Comparison of ENCODE assay signal across 21 cellular contexts in genomic region chr4:79864470-79865190, GRCh38.
DNase-seq lines count a peak whose midpoint lies in the region; ATAC-seq and TF ChIP-seq lines count a peak whose summit lies in the region.
"Had no signal": no experiment of that assay in that cellular context is flagged by ENCODE, and none has a peak within 500 bp of the region (broad histone marks: within the 10 kb centered on the region; RNA-seq: fewer than 3 reads in every experiment).

No MANE protein-coding gene starts in this region.

- intact Hi-C loops in CD4-positive, alpha-beta T cell (cut with DNase I, micrococcal nuclease): no loop called here
- intact Hi-C loops in sciatic nerve (cut with DNase I): no loop called here

- peak; percentile 43 for DNase-seq in NCI-H1092 (lab: John Stamatoyannopoulos, UW)
- DNase-seq in NCI-H345 (lab: John Stamatoyannopoulos, UW): peak; percentile 68
- DNase-seq in SK-N-DZ (ENCODE audit: low spot score): peak; percentile 74
- no peak for DNase-seq in CD4-positive, alpha-beta T cell
- DNase-seq in sciatic nerve (ENCODE audit: low spot score): no peak
- DNase-seq: activated CD4-positive, alpha-beta T cell treated with anti-CD3 and anti-CD28 coated beads for 1 hour; activated CD8-positive, alpha-beta memory T cell treated with anti-CD3 and anti-CD28 coated beads, Interleukin-2, amount 10 ng/mL, durations not matched to agents 7 days and 5 days; activated effector memory CD4-positive, alpha-beta T cell treated with anti-CD3 and anti-CD28 coated beads, Interleukin-2, amount 50 U/mL, for 16 hours; amygdala; gastrocnemius medialis; KBM-7; left ventricle myocardium superior; naive thymus-derived CD8-positive, alpha-beta T cell; NCI-H1436; posterior cingulate gyrus; T-helper 2 cell; tibial artery had no signal

- H3K27me3 ChIP-seq in CD4-positive, alpha-beta T cell (ENCODE audit: control insufficient read depth, insufficient read depth, low read length): peaks cover 4% of the 10 kb centered on the region
- H3K27me3 ChIP-seq: gastrocnemius medialis, tibial artery had no signal

- H3K4me3 ChIP-seq in mesodermal cell (ENCODE audit: extremely low read depth, insufficient read depth, low read length, poor library complexity, severe bottlenecking): no peak overlapping the region
- H3K4me3 ChIP-seq: gastrocnemius medialis, tibial artery had no signal

- H3K9me3 ChIP-seq in mesodermal cell (ENCODE audit: control insufficient read depth, low read length): no peaks in the 10 kb centered on the region
- H3K9me3 ChIP-seq in CD4-positive, alpha-beta T cell (ENCODE audit: control insufficient read depth, low read length): no peaks in the 10 kb centered on the region
- H3K9me3 ChIP-seq: gastrocnemius medialis, tibial artery had no signal

- H3K27me3 Mint-ChIP-seq in CD4-positive, alpha-beta T cell: peaks cover 3% of the 10 kb centered on the region
- H3K27me3 Mint-ChIP-seq: stimulated activated memory B cell treated with anti-CD40 and anti-IgM and Interleukin-4, amounts not matched to agents 10 μg/mL and 1 μg/mL and 100 μg/mL, for 72 hours had no signal

- no peaks in the 10 kb centered on the region for H3K4me1 Mint-ChIP-seq in CD4-positive, alpha-beta T cell (ENCODE audit: low read depth)
- H3K4me1 Mint-ChIP-seq: activated CD8-positive, alpha-beta memory T cell treated with anti-CD3 and anti-CD28 coated beads, Interleukin-2, amount 10 ng/mL, durations not matched to agents 7 days and 5 days; naive thymus-derived CD8-positive, alpha-beta T cell; stimulated activated memory B cell treated with anti-CD40 and anti-IgM and Interleukin-4, amounts not matched to agents 10 μg/mL and 1 μg/mL and 100 μg/mL, for 72 hours had no signal

- peaks cover 10% of the 10 kb centered on the region for H3K4me1 ChIP-seq in mesodermal cell (ENCODE audit: control insufficient read depth, insufficient read depth, low read length, poor library complexity, severe bottlenecking)
- H3K4me1 ChIP-seq: gastrocnemius medialis, tibial artery had no signal

- H3K36me3 ChIP-seq in mesodermal cell (ENCODE audit: control insufficient read depth, insufficient read depth, low read length): no peaks in the 10 kb centered on the region
- H3K36me3 ChIP-seq: gastrocnemius medialis, tibial artery had no signal

- POLR2A ChIA-PET in CD4-positive, alpha-beta T cell (lab: Charles Lee): no interaction called here

- no peak overlapping the region for H3K4me3 Mint-ChIP-seq in CD4-positive, alpha-beta T cell
- H3K4me3 Mint-ChIP-seq: activated CD8-positive, alpha-beta memory T cell treated with anti-CD3 and anti-CD28 coated beads, Interleukin-2, amount 10 ng/mL, durations not matched to agents 7 days and 5 days; naive thymus-derived CD8-positive, alpha-beta T cell; stimulated activated memory B cell treated with anti-CD40 and anti-IgM and Interleukin-4, amounts not matched to agents 10 μg/mL and 1 μg/mL and 100 μg/mL, for 72 hours had no signal

- 91 to 100% methylated on average over 1 to 2 of the region's 3 CpGs for WGBS in mesodermal cell (ENCODE audit: insufficient coverage in 2 of 2), 2 experiments

- no peaks in the 10 kb centered on the region for H3K9me3 Mint-ChIP-seq in CD4-positive, alpha-beta T cell
- H3K9me3 Mint-ChIP-seq: naive thymus-derived CD8-positive, alpha-beta T cell; stimulated activated memory B cell treated with anti-CD40 and anti-IgM and Interleukin-4, amounts not matched to agents 10 μg/mL and 1 μg/mL and 100 μg/mL, for 72 hours had no signal

- H3K36me3 Mint-ChIP-seq in CD4-positive, alpha-beta T cell (ENCODE audit: low read depth): no peaks in the 10 kb centered on the region
- H3K36me3 Mint-ChIP-seq: activated CD8-positive, alpha-beta memory T cell treated with anti-CD3 and anti-CD28 coated beads, Interleukin-2, amount 10 ng/mL, durations not matched to agents 7 days and 5 days; naive thymus-derived CD8-positive, alpha-beta T cell; stimulated activated memory B cell treated with anti-CD40 and anti-IgM and Interleukin-4, amounts not matched to agents 10 μg/mL and 1 μg/mL and 100 μg/mL, for 72 hours had no signal

- CTCF ChIA-PET in CD4-positive, alpha-beta T cell (lab: Charles Lee): no interaction called here

- no peak for ATAC-seq in CD4-positive, alpha-beta T cell (ENCODE audit: poor library complexity)
- no peak for ATAC-seq in sciatic nerve
- ATAC-seq in HG02885 (IDR thresholded peaks at IDR 0.05; ENCODE audit: poor library complexity, unreplicated experiment): no peak
- ATAC-seq: activated CD8-positive, alpha-beta memory T cell treated with anti-CD3 and anti-CD28 coated beads, Interleukin-2, amount 10 ng/mL, durations not matched to agents 7 days and 5 days; gastrocnemius medialis; left ventricle myocardium superior; naive thymus-derived CD8-positive, alpha-beta T cell; stimulated activated memory B cell treated with anti-CD40 and anti-IgM and Interleukin-4, amounts not matched to agents 10 μg/mL and 1 μg/mL and 100 μg/mL, for 72 hours had no signal

- no peak for TF ChIP-seq CTCF in CD4-positive, alpha-beta T cell (IDR thresholded peaks at IDR 0.05)

- no peak overlapping the region for H3K27ac Mint-ChIP-seq in CD4-positive, alpha-beta T cell
- H3K27ac Mint-ChIP-seq: activated CD8-positive, alpha-beta memory T cell treated with anti-CD3 and anti-CD28 coated beads, Interleukin-2, amount 10 ng/mL, durations not matched to agents 7 days and 5 days; naive thymus-derived CD8-positive, alpha-beta T cell; stimulated activated memory B cell treated with anti-CD40 and anti-IgM and Interleukin-4, amounts not matched to agents 10 μg/mL and 1 μg/mL and 100 μg/mL, for 72 hours had no signal

- peak overlapping the region; percentile 54 for H3K27ac ChIP-seq in mesodermal cell (ENCODE audit: low read depth, low read length, severe bottlenecking)
- no peak overlapping the region for H3K27ac ChIP-seq in CD4-positive, alpha-beta T cell (ENCODE audit: low read depth, low read length)
- H3K27ac ChIP-seq: gastrocnemius medialis, HL-60, tibial artery had no signal

Comparison
In these comparisons a context has a peak if more than half of its experiments do, and no peak if none do; other contexts are left out.
1. DNase-seq: peak in NCI-H1092 (single experiment), NCI-H345 (single experiment) and SK-N-DZ (single experiment); none in CD4-positive, alpha-beta T cell (0 of 10) and sciatic nerve (single experiment).